In genomic region chr15:60006203-60006782, GRCh38 we compare ENCODE assay signal across 8 cellular contexts. TPM values are rescaled to one million over a fixed set of nuclear protein-coding genes. Genes with fewer than 3 reads are reported as not detected.
DNase-seq lines count a peak whose midpoint lies in the region; ATAC-seq and TF ChIP-seq lines count a peak whose summit lies in the region.

No MANE protein-coding gene starts in this region.

- H3K9me3 ChIP-seq in HAP-1 (no peaks in the 10 kb centered on the region), NT2/D1 (ENCODE audit: insufficient read depth, low read length) (no peaks in the 10 kb centered on the region), gastrocnemius medialis (no peaks in the 10 kb centered on the region)

- TF ChIP-seq POLR2A in gastrocnemius medialis (IDR thresholded peaks at IDR 0.05) = no peak

- H3K36me3 Mint-ChIP-seq in activated T-helper 17 cell treated with anti-CD3 and anti-CD28 coated beads, Interleukin-2, amount 50 U/mL, for 72 hours (ENCODE audit: low read depth) = peaks cover 41% of the 10 kb centered on the region

- H3K9ac ChIP-seq in NT2/D1 (ENCODE audit: insufficient read length, low read depth) = peak overlapping the region; percentile 59

- peaks cover 71% of the 10 kb centered on the region for H3K27me3 Mint-ChIP-seq in activated T-helper 17 cell treated with anti-CD3 and anti-CD28 coated beads, Interleukin-2, amount 50 U/mL, for 72 hours

- H3K27ac ChIP-seq in gastrocnemius medialis = no peak overlapping the region

- no peak for TF ChIP-seq CTCF in gastrocnemius medialis (IDR thresholded peaks at IDR 0.05 in 4 of 5, conservative IDR thresholded peaks at IDR 0.05 in 1 of 5)

- H3K4me1 ChIP-seq in HAP-1 (peaks cover 4% of the 10 kb centered on the region), NT2/D1 (ENCODE audit: insufficient read depth, insufficient read length) (peaks cover 11% of the 10 kb centered on the region), gastrocnemius medialis (peaks cover 25 to 31% of the 10 kb centered on the region in 2 donors)

- no peaks in the 10 kb centered on the region for H3K36me3 ChIP-seq in HAP-1 (replicated peaks)
- no peaks in the 10 kb centered on the region for H3K36me3 ChIP-seq in NT2/D1 (ENCODE audit: insufficient read depth, insufficient read length, low read length)
- no peaks in the 10 kb centered on the region for H3K36me3 ChIP-seq in gastrocnemius medialis

- peak; percentile 76 for ATAC-seq in activated T-helper 17 cell treated with anti-CD3 and anti-CD28 coated beads, Interleukin-2, amount 50 U/mL, for 72 hours (replicated peaks)
- ATAC-seq in left cardiac atrium (peak; percentile 48 to 70), gastrocnemius medialis (no peak), HG02884 (IDR thresholded peaks at IDR 0.05; ENCODE audit: unreplicated experiment) (no peak)

- H3K9me3 Mint-ChIP-seq in activated T-helper 17 cell treated with anti-CD3 and anti-CD28 coated beads, Interleukin-2, amount 50 U/mL, for 72 hours = peaks cover 11% of the 10 kb centered on the region

- intact Hi-C loops in left cardiac atrium (cut with DNase I) (no loop called here), gastrocnemius medialis (cut with DNase I; ENCODE audit: low total_unique reads) (no loop called here)

- peak; percentile 34 for DNase-seq in DMS79 treated with DMSO at 0.1 percent for 48 hours (lab: John Stamatoyannopoulos, UW)
- peak in 1 of 2 experiments; percentile 53 for DNase-seq in HAP-1 (ENCODE audit: low spot score in 2 of 2)
- DNase-seq in NT2/D1 (ENCODE audit: low read depth, low spot score) = no peak
- DNase-seq in left cardiac atrium = no peak
- no peak for DNase-seq in gastrocnemius medialis
- DNase-seq in GF-D8 (lab: John Stamatoyannopoulos, UW) = no peak

- in situ Hi-C loops in HAP-1 (cut with MboI; ENCODE audit: low sequenced_read_pairs) = no loop called here
- in situ Hi-C loops in gastrocnemius medialis (cut with MboI; ENCODE audit: low sequenced_read_pairs in 4 of 4) = no loop called here

- peak overlapping the region; percentile 88 for H3K4me3 Mint-ChIP-seq in activated T-helper 17 cell treated with anti-CD3 and anti-CD28 coated beads, Interleukin-2, amount 50 U/mL, for 72 hours

- H3K4me3 ChIP-seq in HAP-1 (peak overlapping the region; percentile 1; the same call in 1 of the 2 replicates), NT2/D1 (ENCODE audit: insufficient read length, low read depth) (peak overlapping the region; percentile 54), gastrocnemius medialis (peak overlapping the region; percentile 46 to 65 (median 51))

- H3K27ac Mint-ChIP-seq in activated T-helper 17 cell treated with anti-CD3 and anti-CD28 coated beads, Interleukin-2, amount 50 U/mL, for 72 hours = peak overlapping the region; percentile 89

- peaks cover 17% of the 10 kb centered on the region for H3K4me1 Mint-ChIP-seq in activated T-helper 17 cell treated with anti-CD3 and anti-CD28 coated beads, Interleukin-2, amount 50 U/mL, for 72 hours

- peaks cover 97% of the 10 kb centered on the region for H3K27me3 ChIP-seq in HAP-1 (ENCODE audit: low read depth)
- peaks cover 99% of the 10 kb centered on the region for H3K27me3 ChIP-seq in NT2/D1 (ENCODE audit: insufficient read depth, insufficient read length)
- H3K27me3 ChIP-seq in gastrocnemius medialis = peaks cover 96 to 100% (median 100%) of the 10 kb centered on the region in 3 donors

RNA-seq across cellular contexts. Expression of gene FOXB1, which starts 2.2 kb away (rescaled TPM):
- total RNA-seq in activated T-helper 17 cell treated with anti-CD3 and anti-CD28 coated beads, Interleukin-2, amount 50 U/mL, for 72 hours = 1 to 10 TPM in 1 of 2 donors, under 1 TPM in 1; 0.77 to 1.1 TPM
- total RNA-seq in left cardiac atrium = not detected
- not detected for total RNA-seq in gastrocnemius medialis

Comparison
In these comparisons a context has a peak if more than half of its experiments do, and no peak if none do; other contexts are left out.
1. H3K4me3 ChIP-seq: peak in every context shown above with its lines; median percentile 54 in NT2/D1; 51 in gastrocnemius medialis; 1 in HAP-1.
2. ATAC-seq: peak in activated T-helper 17 cell treated with anti-CD3 and anti-CD28 coated beads, Interleukin-2, amount 50 U/mL, for 72 hours (single experiment) and left cardiac atrium (2 of 2); none in gastrocnemius medialis (0 of 2) and HG02884 (single experiment).